ENCODE assay signal across 26 cellular contexts in genomic region chr9:18999173-18999785, GRCh38. TPM values are rescaled to one million over a fixed set of nuclear protein-coding genes. Genes with fewer than 3 reads are reported as not detected.
"Had no signal": no experiment of that assay in that cellular context is flagged by ENCODE, and none has a peak within 500 bp of the region (broad histone marks: within the 10 kb centered on the region; RNA-seq: fewer than 3 reads in every experiment).

No MANE protein-coding gene starts in this region.

- H3K4me1 ChIP-seq: stomach, suprapubic skin, testis, thyroid gland, tibial nerve, transverse colon, upper lobe of left lung, upper lobe of right lung, uterus, vagina had no signal

- H3K9me3 ChIP-seq: suprapubic skin, testis, thoracic aorta, thyroid gland, tibial artery, upper lobe of right lung, uterus, vagina had no signal

- H3K27ac ChIP-seq: stomach, suprapubic skin, testis, thoracic aorta, thyroid gland, tibial artery, tibial nerve, transverse colon, upper lobe of left lung, upper lobe of right lung, uterus, vagina had no signal

- DNase-seq: stimulated activated CD4-positive, alpha-beta T cell treated with anti-CD3 and anti-CD28 coated beads, Interleukin-2, amount 100 ng/mL, for 24 hours; stimulated activated CD4-positive, alpha-beta T cell treated with anti-CD3 and anti-CD28 coated beads, Interleukin-4, amount 100 ng/mL, for 1 hour; stimulated activated CD4-positive, alpha-beta T cell treated with anti-CD3 and anti-CD28 coated beads, Interleukin-4, amount 100 ng/mL, for 24 hours; stimulated activated CD4-positive, alpha-beta T cell treated with anti-CD3 and anti-CD28 coated beads, Interleukin-4, amount 100 ng/mL, for 4 hours; stimulated activated CD8-positive, alpha-beta memory T cell treated with anti-CD3 and anti-CD28 coated beads, Interleukin-4, amount 100 ng/mL, for 48 hours; stimulated activated naive B cell treated with anti-CD40 and anti-IgM and Interleukin-4, amounts not matched to agents 10 μg/mL and 1 μg/mL and 100 μg/mL, for 72 hours; stimulated activated naive CD4-positive, alpha-beta T cell; stimulated activated naive CD8-positive, alpha-beta T cell treated with anti-CD3 and anti-CD28 coated beads, Interleukin-15, amount 100 ng/mL, for 72 hours; stimulated activated naive CD8-positive, alpha-beta T cell treated with anti-CD3 and anti-CD28 coated beads, Interleukin-15, Interleukin-2, amounts not matched to agents 100 U/mL and 50 U/mL, for 24 hours; stomach; substantia nigra; testis; thyroid gland; tibial artery; transverse colon; trophoblast cell; upper lobe of right lung; uterus had no signal

- H3K4me3 ChIP-seq: stomach, suprapubic skin, testis, thoracic aorta, thyroid gland, tibial artery, tibial nerve, transverse colon, upper lobe of left lung, upper lobe of right lung, uterus, vagina had no signal

- H3K36me3 ChIP-seq: stomach, suprapubic skin, thoracic aorta, thyroid gland, tibial artery, tibial nerve, transverse colon, upper lobe of left lung, upper lobe of right lung, uterus, vagina had no signal

- FAIRE-seq: urothelium cell line had no signal

- ATAC-seq: stimulated activated effector memory CD8-positive, alpha-beta T cell treated with anti-CD3 and anti-CD28 coated beads, Interleukin-12 subunit alpha, Interleukin-12 subunit beta, amount 100 ng/mL, for 72 hours; stimulated activated memory B cell treated with anti-CD40 and anti-IgM and Interleukin-4, amounts not matched to agents 10 μg/mL and 1 μg/mL and 100 μg/mL, for 72 hours; stimulated activated naive B cell treated with anti-CD40 and anti-IgM and Interleukin-4, amounts not matched to agents 10 μg/mL and 1 μg/mL and 100 μg/mL, for 72 hours; stimulated activated naive CD8-positive, alpha-beta T cell treated with anti-CD3 and anti-CD28 coated beads, Interleukin-15, amount 100 ng/mL, for 72 hours; stimulated activated naive CD8-positive, alpha-beta T cell treated with anti-CD3 and anti-CD28 coated beads, Interleukin-15, Interleukin-2, amounts not matched to agents 100 U/mL and 50 U/mL, for 24 hours; upper lobe of right lung had no signal

- H3K27me3 ChIP-seq: stomach, suprapubic skin, testis, thyroid gland, tibial artery, tibial nerve, transverse colon, upper lobe of left lung, upper lobe of right lung, uterus, vagina had no signal

RNA-seq across cellular contexts. Expression of gene SAXO1, which starts 33.7 kb away (rescaled TPM):
- total RNA-seq: vagina had no signal
